ENCODE assay signal across 26 cellular contexts in the genomic region with DNA sequence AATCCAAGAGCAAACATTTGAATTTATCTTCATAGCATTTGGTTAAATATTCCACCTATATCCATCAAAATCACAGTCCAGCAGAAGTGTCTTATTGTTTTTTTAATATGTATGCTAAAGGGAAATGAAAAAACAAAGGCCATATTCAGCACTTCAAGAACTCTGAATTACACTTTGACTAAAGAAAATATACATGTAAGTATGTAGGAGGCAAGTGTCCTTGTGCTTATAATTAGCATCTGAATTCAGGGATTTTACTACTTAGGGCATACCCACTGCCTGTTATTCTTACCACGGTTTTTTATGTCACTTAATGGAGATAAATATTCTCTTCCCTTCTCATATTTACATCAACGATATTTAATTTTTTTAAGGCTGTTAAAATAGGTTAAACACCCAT.
"Had no signal": no experiment of that assay in that cellular context is flagged by ENCODE, and none has a peak within 500 bp of the region (broad histone marks: within the 10 kb centered on the region; RNA-seq: fewer than 3 reads in every experiment).

No MANE protein-coding gene starts in this region.

- H3K27ac ChIP-seq: left lung, lower lobe of right lung, neural progenitor cell, ovary, right atrium auricular region, right lobe of liver, tibial nerve, uterus had no signal

- H3K9me3 Mint-ChIP-seq: naive thymus-derived CD8-positive, alpha-beta T cell; nephron progenitor cell; neural progenitor cell; stimulated activated memory B cell treated with anti-CD40 and anti-IgM and Interleukin-4, amounts not matched to agents 10 μg/mL and 1 μg/mL and 100 μg/mL, for 72 hours; stimulated activated naive CD8-positive, alpha-beta T cell treated with anti-CD3 and anti-CD28 coated beads, Interleukin-15, amount 100 ng/mL, for 72 hours; type B pancreatic cell had no signal

- H3K4me1 Mint-ChIP-seq: nephron progenitor cell; stimulated activated naive CD8-positive, alpha-beta T cell treated with anti-CD3 and anti-CD28 coated beads, Interleukin-15, amount 100 ng/mL, for 72 hours had no signal

- H3K27me3 ChIP-seq: left lung, neural progenitor cell, ovary, right atrium auricular region, right lobe of liver, tibial nerve, uterus had no signal

- DNase-seq: hypothalamus; kidney; left colon; left lung; lower lobe of right lung; mammary epithelial cell; mesenchymal stem cell; naive thymus-derived CD8-positive, alpha-beta T cell; nephron progenitor cell; ovary; right lobe of liver; stimulated activated CD4-positive, alpha-beta T cell treated with anti-CD3 and anti-CD28 coated beads, Interleukin-1b, Interleukin-23, amount 100 ng/mL, for 48 hours; stimulated activated CD4-positive, alpha-beta T cell treated with anti-CD3 and anti-CD28 coated beads, Interleukin-2, amount 100 ng/mL, for 48 hours; stimulated activated CD4-positive, alpha-beta T cell treated with anti-CD3 and anti-CD28 coated beads, Interleukin-4, amount 100 ng/mL, for 4 hours; stimulated activated CD8-positive, alpha-beta memory T cell treated with anti-CD3 and anti-CD28 coated beads, Interleukin-4, amount 100 ng/mL, for 48 hours; stimulated activated naive CD4-positive, alpha-beta T cell treated with Interleukin-2 at 50 U/mL for 16 hours; stimulated activated naive CD8-positive, alpha-beta T cell treated with anti-CD3 and anti-CD28 coated beads, Interleukin-15, amount 100 ng/mL, for 72 hours; substantia nigra; uterus had no signal

- H3K4me3 Mint-ChIP-seq: naive thymus-derived CD8-positive, alpha-beta T cell; nephron progenitor cell; neural progenitor cell; stimulated activated memory B cell treated with anti-CD40 and anti-IgM and Interleukin-4, amounts not matched to agents 10 μg/mL and 1 μg/mL and 100 μg/mL, for 72 hours; stimulated activated naive CD8-positive, alpha-beta T cell treated with anti-CD3 and anti-CD28 coated beads, Interleukin-15, amount 100 ng/mL, for 72 hours; type B pancreatic cell had no signal

- H3K4me1 ChIP-seq: right atrium auricular region, right lobe of liver, uterus had no signal

- H3K36me3 ChIP-seq: neural progenitor cell, ovary, uterus had no signal

- ATAC-seq: left colon; left lung; lower lobe of right lung; naive thymus-derived CD8-positive, alpha-beta T cell; right lobe of liver; stimulated activated memory B cell treated with anti-CD40 and anti-IgM and Interleukin-4, amounts not matched to agents 10 μg/mL and 1 μg/mL and 100 μg/mL, for 72 hours; stimulated activated naive CD8-positive, alpha-beta T cell treated with anti-CD3 and anti-CD28 coated beads, Interleukin-15, amount 100 ng/mL, for 72 hours had no signal

- H3K9ac ChIP-seq: neural progenitor cell had no signal

- H3K4me3 ChIP-seq: left lung, lower lobe of right lung, neural progenitor cell, ovary, right atrium auricular region, right lobe of liver, smooth muscle cell, tibial nerve, uterus had no signal

- H3K9me3 ChIP-seq: left lung, lower lobe of right lung, ovary, right atrium auricular region, right lobe of liver, tibial nerve, uterus had no signal

- H3K27me3 Mint-ChIP-seq: naive thymus-derived CD8-positive, alpha-beta T cell; progenitor cell of endocrine pancreas; stimulated activated memory B cell treated with anti-CD40 and anti-IgM and Interleukin-4, amounts not matched to agents 10 μg/mL and 1 μg/mL and 100 μg/mL, for 72 hours; stimulated activated naive CD8-positive, alpha-beta T cell treated with anti-CD3 and anti-CD28 coated beads, Interleukin-15, amount 100 ng/mL, for 72 hours; type B pancreatic cell had no signal

- H3K27ac Mint-ChIP-seq: nephron progenitor cell; neural progenitor cell; progenitor cell of endocrine pancreas; stimulated activated memory B cell treated with anti-CD40 and anti-IgM and Interleukin-4, amounts not matched to agents 10 μg/mL and 1 μg/mL and 100 μg/mL, for 72 hours; stimulated activated naive CD8-positive, alpha-beta T cell treated with anti-CD3 and anti-CD28 coated beads, Interleukin-15, amount 100 ng/mL, for 72 hours; type B pancreatic cell had no signal
